Comparison of ENCODE assay signal across 8 cellular contexts in genomic region chr9:128078504-128079434, GRCh38. TPM values are rescaled to one million over a fixed set of nuclear protein-coding genes. Genes with fewer than 3 reads are reported as not detected.
DNase-seq lines count a peak whose midpoint lies in the region; ATAC-seq, FAIRE-seq and TF ChIP-seq lines count a peak whose summit lies in the region.

No MANE protein-coding gene starts in this region.

- no peaks in the 10 kb centered on the region for H3K9me3 Mint-ChIP-seq in activated naive CD8-positive, alpha-beta T cell treated with anti-CD3 and anti-CD28 coated beads, Interleukin-2, amount 10 ng/mL, durations not matched to agents 7 days and 5 days

- TF ChIP-seq RAD21 in A549 (conservative IDR thresholded peaks at IDR 0.05 in 1 of 2, IDR thresholded peaks at IDR 0.05 in 1 of 2) (no peak), IMR-90 (IDR thresholded peaks at IDR 0.05; ENCODE audit: low read length) (no peak)

- H2BK120ac ChIP-seq in IMR-90 (ENCODE audit: low read depth, low read length), result peak overlapping the region; percentile 62; the same call in 1 of the 2 replicates

- FAIRE-seq in A549 (lab: Jason Lieb, UNC), result no peak

- dilution Hi-C loops in IMR-90 (cut with HindIII; ENCODE audit: low sequenced_read_pairs, unreplicated experiment), result no loop called here

- H2BK5ac ChIP-seq in IMR-90 (ENCODE audit: low read depth, low read length, poor library complexity, severe bottlenecking), result peak overlapping the region; percentile 75

- intact Hi-C loops in IMR-90 (cut with micrococcal nuclease) (no loop called here), right lobe of liver (cut with DNase I) (no loop called here)

- H3K36me3 Mint-ChIP-seq in activated naive CD8-positive, alpha-beta T cell treated with anti-CD3 and anti-CD28 coated beads, Interleukin-2, amount 10 ng/mL, durations not matched to agents 7 days and 5 days, result peaks cover 22% of the 10 kb centered on the region

- H3K4me1 Mint-ChIP-seq in activated naive CD8-positive, alpha-beta T cell treated with anti-CD3 and anti-CD28 coated beads, Interleukin-2, amount 10 ng/mL, durations not matched to agents 7 days and 5 days, result peaks cover 28% of the 10 kb centered on the region

- H3K79me1 ChIP-seq in IMR-90 (ENCODE audit: low read depth in 1 of 2, low read length in 2 of 2), result peaks cover 0 to 69% of the 10 kb centered on the region in 2 experiments; a peak in 2 of 4 replicates

- peak overlapping the region; percentile 53; the same call in 1 of the 2 replicates for H3K14ac ChIP-seq in IMR-90 (replicated peaks; ENCODE audit: low read depth, low read length)

- H3K27me3 ChIP-seq in IMR-90 (ENCODE audit: control insufficient read depth, insufficient read depth, low read length) (no peaks in the 10 kb centered on the region), right lobe of liver (no peaks in the 10 kb centered on the region)

- H2AK5ac ChIP-seq in IMR-90 (ENCODE audit: low read depth, low read length), result peak overlapping the region; percentile 85

- no peaks in the 10 kb centered on the region for H3K36me3 ChIP-seq in IMR-90 (ENCODE audit: control insufficient read depth, insufficient read depth, low read length)
- no peaks in the 10 kb centered on the region for H3K36me3 ChIP-seq in right lobe of liver

- H3K27ac ChIP-seq in A549 (peak overlapping the region; percentile 80 to 88), IMR-90 (ENCODE audit: insufficient read depth, low read length) (peak overlapping the region; percentile 24; the same call in 1 of the 2 replicates), right lobe of liver (peak overlapping the region in 1 of 3 donors; percentile 74)

- H4K8ac ChIP-seq in IMR-90 (ENCODE audit: low read depth in 2 of 2, low read length in 2 of 2), result peak overlapping the region in 1 of 2 experiments; percentile 46; a peak in 1 of 4 replicates

- H4K5ac ChIP-seq in IMR-90 (ENCODE audit: low read depth, low read length), result peak overlapping the region; percentile 10; the same call in 1 of the 2 replicates

- TF ChIP-seq POLR2A in A549 (IDR thresholded peaks at IDR 0.05; ENCODE audit: low read length) (no peak), IMR-90 (IDR thresholded peaks at IDR 0.05; ENCODE audit: low read depth, low read length) (no peak), right lobe of liver (IDR thresholded peaks at IDR 0.05) (no peak)

- ATAC-seq in A549 (peak; percentile 82 to 90), IMR-90 (ENCODE audit: low read depth) (no peak), right lobe of liver (peak; percentile 69 to 88 (median 82)), HG03521 (IDR thresholded peaks at IDR 0.05; ENCODE audit: unreplicated experiment) (no peak)
- no peak for ATAC-seq in activated naive CD8-positive, alpha-beta T cell treated with anti-CD3 and anti-CD28 coated beads, Interleukin-2, amount 10 ng/mL, durations not matched to agents 7 days and 5 days (ENCODE audit: low read depth)

- peak overlapping the region; percentile 14 for H3K27ac Mint-ChIP-seq in activated naive CD8-positive, alpha-beta T cell treated with anti-CD3 and anti-CD28 coated beads, Interleukin-2, amount 10 ng/mL, durations not matched to agents 7 days and 5 days

- no TSS peak for BruUV-seq in IMR-90 (replicated peaks; lab: Mats Ljungman, UMichigan)

- H3K4me3 Mint-ChIP-seq in activated naive CD8-positive, alpha-beta T cell treated with anti-CD3 and anti-CD28 coated beads, Interleukin-2, amount 10 ng/mL, durations not matched to agents 7 days and 5 days, result peak overlapping the region; percentile 25

- H4K20me1 ChIP-seq in IMR-90 (ENCODE audit: insufficient read depth, low read length), result peaks cover 11% of the 10 kb centered on the region

- H3K4me3 ChIP-seq in A549 (no peak overlapping the region), IMR-90 (ENCODE audit: insufficient read depth, low read depth, low read length) (no peak overlapping the region), right lobe of liver (no peak overlapping the region)

- H3K9me3 ChIP-seq in A549 (no peaks in the 10 kb centered on the region), IMR-90 (ENCODE audit: control insufficient read depth, insufficient read depth, low read length) (no peaks in the 10 kb centered on the region), right lobe of liver (no peaks in the 10 kb centered on the region)

- CTCF ChIA-PET in A549 (lab: Yijun Ruan, JAX) (interaction anchor here (0.6 to 4.8 kb wide), 18 partner anchors 9 to 208 kb away, joined by 3 to 22 read pairs (median 3); partner anchors contain the start of genes NAIF1 and SLC25A25), IMR-90 (lab: Yijun Ruan, JAX) (interaction anchor here (0.5 kb wide), 1 partner anchor 9 kb away, joined by 5 read pairs; no protein-coding TSS in a partner anchor)

- TF ChIP-seq CTCF in A549 (IDR thresholded peaks at IDR 0.05) (no peak), IMR-90 (conservative IDR thresholded peaks at IDR 0.05; ENCODE audit: low read depth, low read length) (no peak), right lobe of liver (IDR thresholded peaks at IDR 0.05) (no peak)

- H3K9me1 ChIP-seq in IMR-90 (ENCODE audit: insufficient read depth, low read length), result peaks cover 13% of the 10 kb centered on the region

- POLR2A ChIA-PET in A549 (lab: Yijun Ruan, JAX), result interaction anchor here (0.6 to 3.2 kb wide), 5 partner anchors 11 to 145 kb away, joined by 3 to 15 read pairs (median 4); partner anchors contain the start of genes NAIF1 and SLC25A25
- POLR2A ChIA-PET in IMR-90 (lab: Charles Lee; ENCODE audit: unreplicated experiment), result interaction anchor here (0.7 kb wide), 1 partner anchor 104 kb away, joined by 3 read pairs; no protein-coding TSS in a partner anchor
- POLR2A ChIA-PET in activated naive CD8-positive, alpha-beta T cell treated with anti-CD3 and anti-CD28 coated beads, Interleukin-2, amount 10 ng/mL, durations not matched to agents 7 days and 5 days (lab: Charles Lee), result interaction anchor here (0.6 to 4.7 kb wide), 7 partner anchors 9 to 294 kb away, joined by 3 to 22 read pairs (median 6); partner anchors contain the start of genes NAIF1 and SLC25A25

- no peak overlapping the region for H3K56ac ChIP-seq in IMR-90 (ENCODE audit: extremely low read depth, insufficient read depth, low read length)

- peak overlapping the region; percentile 72 for H3K4ac ChIP-seq in IMR-90 (ENCODE audit: low read depth, low read length)

- peak overlapping the region; percentile 6; the same call in 1 of the 3 replicates for H2BK15ac ChIP-seq in IMR-90 (ENCODE audit: low read depth, low read length)

- TF ChIP-seq EP300 in A549 (IDR thresholded peaks at IDR 0.05), result no peak

- 0 out of 2 replicates have a peak overlapping the region, but pooled peaks have one; percentile 13 for H3K23ac ChIP-seq in IMR-90 (ENCODE audit: low read depth, low read length)

- in situ Hi-C loops in IMR-90 (cut with MboI; ENCODE audit: low sequenced_read_pairs), result no loop called here

- H3K4me1 ChIP-seq in A549, result peaks cover 56% of the 10 kb centered on the region
- H3K4me1 ChIP-seq in IMR-90 (ENCODE audit: control insufficient read depth, insufficient read depth, low read length), result peaks cover 34% of the 10 kb centered on the region
- peaks cover 0 to 47% (median 11%) of the 10 kb centered on the region in 4 donors for H3K4me1 ChIP-seq in right lobe of liver

- H3K4me2 ChIP-seq in A549 (peak overlapping the region; percentile 77), IMR-90 (ENCODE audit: low read depth, low read length) (peak overlapping the region; percentile 26; the same call in 1 of the 2 replicates)

- no peak overlapping the region for H4K91ac ChIP-seq in IMR-90 (ENCODE audit: insufficient read depth, low read depth, low read length)

- no peaks in the 10 kb centered on the region for H3K27me3 Mint-ChIP-seq in activated naive CD8-positive, alpha-beta T cell treated with anti-CD3 and anti-CD28 coated beads, Interleukin-2, amount 10 ng/mL, durations not matched to agents 7 days and 5 days

- peak overlapping the region; percentile 73 for H3K18ac ChIP-seq in IMR-90 (ENCODE audit: low read depth, low read length)

- no peak overlapping the region; the same call in 1 of the 2 replicates for H2BK20ac ChIP-seq in IMR-90 (ENCODE audit: low read depth, low read length)

- H2AFZ ChIP-seq in IMR-90 (replicated peaks; ENCODE audit: low read length, poor library complexity), result no peak overlapping the region

- DNase-seq in A549 (ENCODE audit: low read depth in 1 of 2, low spot score in 1 of 2) (peak; percentile 76 to 89), IMR-90 (peak; percentile 63), right lobe of liver (peak in 1 of 3 donors; percentile 74), NCI-H82 treated with DMSO at 0.1 percent for 48 hours (lab: John Stamatoyannopoulos, UW; ENCODE audit: unreplicated experiment) (no peak), anterior cingulate cortex (lab: John Stamatoyannopoulos, UW) (no peak), SK-N-DZ (ENCODE audit: low spot score) (no peak)
- DNase-seq in activated naive CD8-positive, alpha-beta T cell treated with anti-CD3 and anti-CD28 coated beads, Interleukin-2, amount 10 ng/mL, durations not matched to agents 7 days and 5 days, result no peak

- H3K9ac ChIP-seq in IMR-90 (ENCODE audit: low read depth, low read length), result no peak overlapping the region

- 15% methylated on average over 11 of the region's 11 CpGs for WGBS in A549 (ENCODE audit: missing lambda C conversion rate)
- WGBS in IMR-90 (ENCODE audit: extremely low coverage in 2 of 2, insufficient read length in 1 of 2), 2 experiments, result 73% methylated on average over 3 of the region's 11 CpGs; no CpG with 5 or more reads in 1 of the 2 experiments
- 55% methylated on average over 9 of the region's 11 CpGs for WGBS in right lobe of liver (ENCODE audit: insufficient coverage, low coverage, low lambda C conversion rate, missing lambda C conversion rate)

- H2AK9ac ChIP-seq in IMR-90 (replicated peaks; ENCODE audit: low read depth, low read length, poor library complexity), result peak overlapping the region; percentile 91

RNA-seq across cellular contexts. Expression of gene SLC25A25, which starts 10.7 kb away (rescaled TPM):
- polyA plus RNA-seq in A549 (2011; rRNA removed) (7.0 TPM in 2 replicates), A549 (2017; fragmentation: RNase III; extraction: RNeasy Plus Mini Kit Qiagen cat#74134 plus additional on column Dnase treatment) (6.5 to 7.0 TPM (median 7.0 TPM) in 3 replicates), IMR-90 (2012; rRNA removed) (14.0 and 19.1 TPM in 2 replicates)
- 8.1 and 9.1 TPM in 2 replicates for polyA plus RNA-seq in A549 (2012; cell fraction: cytosol; rRNA removed)
- 19.7 and 19.8 TPM in 2 replicates for polyA plus RNA-seq in A549 (2012; cell fraction: nucleus; rRNA removed)
- polyA minus RNA-seq in A549 (2011; rRNA and poly(A)+ RNA removed), result 6.6 and 7.0 TPM in 2 replicates
- total RNA-seq in IMR-90 (2012; rRNA removed) (17.9 and 20.3 TPM in 2 replicates), right lobe of liver (10 to 100 TPM; 21.2 to 81.5 (median 53.3) TPM)
- 11.0 and 16.7 TPM in 2 replicates for polyA plus RNA-seq in IMR-90 (2012; cell fraction: cytosol; rRNA removed)
- 61.0 and 98.5 TPM in 2 replicates for polyA plus RNA-seq in IMR-90 (2012; cell fraction: nucleus; rRNA removed; ENCODE audit: low replicate concordance)
- 10 to 100 TPM; 21.2 to 21.8 TPM for total RNA-seq in activated naive CD8-positive, alpha-beta T cell treated with anti-CD3 and anti-CD28 coated beads, Interleukin-2, amount 10 ng/mL, durations not matched to agents 7 days and 5 days
- 29.1 and 31.5 TPM in 2 replicates for polyA plus RNA-seq in SK-N-DZ (2014; cell fraction: cytosol; rRNA removed)
- 26.6 and 27.7 TPM in 2 replicates for polyA plus RNA-seq in SK-N-DZ (2014; cell fraction: nucleus; rRNA removed)

RNA-seq across cellular contexts. Expression of gene NAIF1, which starts 11.6 kb away (rescaled TPM):
- 6.0 and 7.8 TPM in 2 replicates for polyA plus RNA-seq in A549 (2011; rRNA removed)
- 7.8 and 10.3 TPM in 2 replicates for polyA plus RNA-seq in A549 (2012; cell fraction: cytosol; rRNA removed)
- polyA plus RNA-seq in A549 (2012; cell fraction: nucleus; rRNA removed), result 6.8 and 7.3 TPM in 2 replicates
- 6.8 to 7.6 TPM (median 7.5 TPM) in 3 replicates for polyA plus RNA-seq in A549 (2017; fragmentation: RNase III; extraction: RNeasy Plus Mini Kit Qiagen cat#74134 plus additional on column Dnase treatment)
- polyA minus RNA-seq in A549 (2011; rRNA and poly(A)+ RNA removed), result 7.6 and 11.6 TPM in 2 replicates
- total RNA-seq in IMR-90 (2012; rRNA removed), result 8.3 and 9.7 TPM in 2 replicates
- polyA plus RNA-seq in IMR-90 (2012; rRNA removed), result 10.1 and 10.4 TPM in 2 replicates
- 7.8 and 9.2 TPM in 2 replicates for polyA plus RNA-seq in IMR-90 (2012; cell fraction: cytosol; rRNA removed)
- polyA plus RNA-seq in IMR-90 (2012; cell fraction: nucleus; rRNA removed; ENCODE audit: low replicate concordance), result 3.5 and 5.6 TPM in 2 replicates
- 10 to 100 TPM; 11.8 to 13.2 TPM for total RNA-seq in activated naive CD8-positive, alpha-beta T cell treated with anti-CD3 and anti-CD28 coated beads, Interleukin-2, amount 10 ng/mL, durations not matched to agents 7 days and 5 days
- total RNA-seq in right lobe of liver, result 1 to 10 TPM; 3.9 to 6.8 (median 5.7) TPM
- 16.1 and 16.4 TPM in 2 replicates for polyA plus RNA-seq in SK-N-DZ (2014; cell fraction: cytosol; rRNA removed)
- 4.8 and 7.4 TPM in 2 replicates for polyA plus RNA-seq in SK-N-DZ (2014; cell fraction: nucleus; rRNA removed)

RNA-seq across cellular contexts. Expression of gene PTGES2, which starts 48.8 kb away (rescaled TPM):
- polyA plus RNA-seq in A549 (2011; rRNA removed) (79.8 and 94.5 TPM in 2 replicates), A549 (2017; fragmentation: RNase III; extraction: RNeasy Plus Mini Kit Qiagen cat#74134 plus additional on column Dnase treatment) (92.6 to 97.2 TPM (median 94.1 TPM) in 3 replicates), IMR-90 (2012; rRNA removed) (99.2 and 100 TPM in 2 replicates)
- polyA plus RNA-seq in A549 (2012; cell fraction: cytosol; rRNA removed), result 191 and 205 TPM in 2 replicates
- 242 and 295 TPM in 2 replicates for polyA plus RNA-seq in A549 (2012; cell fraction: nucleus; rRNA removed)
- polyA minus RNA-seq in A549 (2011; rRNA and poly(A)+ RNA removed), result 95.4 and 96.9 TPM in 2 replicates
- total RNA-seq in IMR-90 (2012; rRNA removed) (90.3 and 107 TPM in 2 replicates), right lobe of liver (10 to 100 TPM; 27.2 to 67.2 (median 30.5) TPM)
- 69.7 and 115 TPM in 2 replicates for polyA plus RNA-seq in IMR-90 (2012; cell fraction: cytosol; rRNA removed)
- polyA plus RNA-seq in IMR-90 (2012; cell fraction: nucleus; rRNA removed; ENCODE audit: low replicate concordance), result 116 and 217 TPM in 2 replicates
- 10 to 100 TPM; 51.8 to 53.2 TPM for total RNA-seq in activated naive CD8-positive, alpha-beta T cell treated with anti-CD3 and anti-CD28 coated beads, Interleukin-2, amount 10 ng/mL, durations not matched to agents 7 days and 5 days
- 61.7 and 69.6 TPM in 2 replicates for polyA plus RNA-seq in SK-N-DZ (2014; cell fraction: cytosol; rRNA removed)
- polyA plus RNA-seq in SK-N-DZ (2014; cell fraction: nucleus; rRNA removed), result 159 and 165 TPM in 2 replicates

Comparison
In these comparisons a context has a peak if more than half of its experiments do, and no peak if none do; other contexts are left out.
1. ATAC-seq: peak in A549 (2 of 2) and right lobe of liver (4 of 4); none in IMR-90 (single experiment), activated naive CD8-positive, alpha-beta T cell treated with anti-CD3 and anti-CD28 coated beads, Interleukin-2, amount 10 ng/mL, durations not matched to agents 7 days and 5 days (single experiment) and HG03521 (single experiment).
2. DNase-seq: peak in A549 (2 of 2) and IMR-90 (single experiment); none in activated naive CD8-positive, alpha-beta T cell treated with anti-CD3 and anti-CD28 coated beads, Interleukin-2, amount 10 ng/mL, durations not matched to agents 7 days and 5 days (single experiment), NCI-H82 treated with DMSO at 0.1 percent for 48 hours (single experiment), anterior cingulate cortex (0 of 58) and SK-N-DZ (single experiment).